ENCODE assay signal across 29 cellular contexts in genomic region chr18:13597068-13597467, GRCh38.
DNase-seq lines count a peak whose midpoint lies in the region; ATAC-seq, FAIRE-seq and TF ChIP-seq lines count a peak whose summit lies in the region.
"Had no signal": no experiment of that assay in that cellular context is flagged by ENCODE, and none has a peak within 500 bp of the region (broad histone marks: within the 10 kb centered on the region; RNA-seq: fewer than 3 reads in every experiment).

No MANE protein-coding gene starts in this region.

- H3K36me3 Mint-ChIP-seq in CD8-positive, alpha-beta T cell, result peaks cover 48% of the 10 kb centered on the region
- peaks cover 26 to 29% of the 10 kb centered on the region in 2 donors for H3K36me3 Mint-ChIP-seq in CD14-positive monocyte

- TF ChIP-seq POLR2A in HCT116 (IDR thresholded peaks at IDR 0.05; ENCODE audit: borderline replicate concordance, extremely low read depth, insufficient read depth, insufficient read length) (no peak), endothelial cell of umbilical vein (IDR thresholded peaks at IDR 0.05; ENCODE audit: low read depth, low read length) (no peak)

- no peaks in the 10 kb centered on the region for H4K20me1 ChIP-seq in HCT116 (ENCODE audit: insufficient read depth)
- H4K20me1 ChIP-seq in endothelial cell of umbilical vein (replicated peaks; ENCODE audit: control insufficient read depth, extremely low read depth, insufficient read depth, low read length), result no peaks in the 10 kb centered on the region

- TF ChIP-seq CTCF in CD8-positive, alpha-beta T cell (IDR thresholded peaks at IDR 0.05), result no peak
- no peak for TF ChIP-seq CTCF in HCT116 (IDR thresholded peaks at IDR 0.05 in 2 of 3, conservative IDR thresholded peaks at IDR 0.05 in 1 of 3; ENCODE audit: borderline replicate concordance in 1 of 3, insufficient read depth in 1 of 3, low read depth in 2 of 3, low read length in 2 of 3)
- TF ChIP-seq CTCF in endothelial cell of umbilical vein (IDR thresholded peaks at IDR 0.05; ENCODE audit: extremely low read depth in 1 of 2, insufficient read depth in 1 of 2, low read depth in 1 of 2, low read length in 2 of 2), result no peak
- no peak for TF ChIP-seq CTCF in CD14-positive monocyte (IDR thresholded peaks at IDR 0.05)

- no peak overlapping the region for H3K4me3 ChIP-seq in CD8-positive, alpha-beta T cell (ENCODE audit: low read depth, low read length)
- H3K4me3 ChIP-seq in HCT116 (replicated peaks in 1 of 2; ENCODE audit: low read depth in 1 of 2, low read length in 2 of 2) (no peak overlapping the region), endothelial cell of umbilical vein (replicated peaks in 1 of 3; ENCODE audit: insufficient read depth in 1 of 3, low read depth in 1 of 3, low read length in 3 of 3) (no peak overlapping the region)
- H3K4me3 ChIP-seq: SJSA1, thoracic aorta, uterus had no signal

- H3K79me2 ChIP-seq in HCT116 (ENCODE audit: insufficient read depth, low read length) (no peaks in the 10 kb centered on the region), endothelial cell of umbilical vein (ENCODE audit: control insufficient read depth, insufficient read depth, low read length) (no peaks in the 10 kb centered on the region)

- no peaks in the 10 kb centered on the region for H3K36me3 ChIP-seq in CD8-positive, alpha-beta T cell (ENCODE audit: insufficient read depth, low read length)
- H3K36me3 ChIP-seq in HCT116 (ENCODE audit: control insufficient read depth in 1 of 2, insufficient read depth in 2 of 2, low read length in 2 of 2) (no peaks in the 10 kb centered on the region), endothelial cell of umbilical vein (ENCODE audit: control insufficient read depth in 2 of 2, extremely low read depth in 1 of 2, insufficient read depth in 2 of 2, low read length in 2 of 2) (no peaks in the 10 kb centered on the region)
- H3K36me3 ChIP-seq: SJSA1, thoracic aorta, uterus had no signal

- POLR2A ChIA-PET in CD8-positive, alpha-beta T cell (lab: Charles Lee), result interaction anchor here (2.9 kb wide), 1 partner anchor 15 kb away, joined by 7 read pairs; no protein-coding TSS in a partner anchor
- POLR2A ChIA-PET in HCT116 (lab: Charles Lee), result no interaction called here
- POLR2A ChIA-PET in endothelial cell of umbilical vein (lab: Charles Lee), result no interaction called here

- H3K27ac ChIP-seq in CD8-positive, alpha-beta T cell (ENCODE audit: low read depth, low read length), result no peak overlapping the region
- H3K27ac ChIP-seq in HCT116 (ENCODE audit: low read depth, low read length), result no peak overlapping the region
- H3K27ac ChIP-seq in endothelial cell of umbilical vein (ENCODE audit: insufficient read depth, low read depth, low read length), result no peak overlapping the region
- H3K27ac ChIP-seq: KMS-11, SJSA1, thoracic aorta, uterus had no signal

- intact Hi-C loops in CD8-positive, alpha-beta T cell (cut with DNase I, micrococcal nuclease), result loop anchor here in 1 of 2 experiments (1.0 kb wide), 1 partner anchor 13 kb away; no protein-coding TSS in a partner anchor
- intact Hi-C loops in HCT116 (cut with micrococcal nuclease), result no loop called here
- intact Hi-C loops in endothelial cell of umbilical vein (cut with micrococcal nuclease), result no loop called here
- intact Hi-C loops in CD14-positive monocyte (cut with micrococcal nuclease), result no loop called here

- dilution Hi-C loops in endothelial cell of umbilical vein (cut with MboI; ENCODE audit: extremely low pct_ligation_motif_present, low sequenced_read_pairs), result no loop called here

- H3K9me2 ChIP-seq in HCT116 (ENCODE audit: insufficient read depth), result no peaks in the 10 kb centered on the region

- no peaks in the 10 kb centered on the region for H3K4me1 ChIP-seq in CD8-positive, alpha-beta T cell (ENCODE audit: insufficient read depth, low read length)
- H3K4me1 ChIP-seq in HCT116 (ENCODE audit: control insufficient read depth in 1 of 2, insufficient read depth in 2 of 2, low read length in 2 of 2) (no peaks in the 10 kb centered on the region), endothelial cell of umbilical vein (ENCODE audit: control insufficient read depth, extremely low read depth, insufficient read depth, low read length) (no peaks in the 10 kb centered on the region)
- H3K4me1 ChIP-seq: SJSA1, uterus had no signal

- H3K4me1 Mint-ChIP-seq in CD8-positive, alpha-beta T cell (ENCODE audit: low read depth), result peaks cover 14% of the 10 kb centered on the region
- H3K4me1 Mint-ChIP-seq in CD14-positive monocyte, result peaks cover 13% of the 10 kb centered on the region
- H3K4me1 Mint-ChIP-seq: central memory CD8-positive, alpha-beta T cell had no signal

- CTCF ChIA-PET in CD8-positive, alpha-beta T cell (lab: Charles Lee), result no interaction called here
- CTCF ChIA-PET in HCT116 (lab: Charles Lee), result no interaction called here
- CTCF ChIA-PET in endothelial cell of umbilical vein (lab: Charles Lee), result interaction anchor here (1.1 kb wide), 1 partner anchor 21 kb away, joined by 3 read pairs; no protein-coding TSS in a partner anchor

- no peak overlapping the region for H3K4me3 Mint-ChIP-seq in CD8-positive, alpha-beta T cell
- no peak overlapping the region for H3K4me3 Mint-ChIP-seq in CD14-positive monocyte
- H3K4me3 Mint-ChIP-seq: activated CD4-positive, alpha-beta T cell treated with anti-CD3 and anti-CD28 coated beads, Interleukin-2, amount 10 ng/mL, durations not matched to agents 24 days and 14 days; CD4-positive, alpha-beta memory T cell; central memory CD8-positive, alpha-beta T cell; HFFc6; natural killer cell; stimulated activated naive CD8-positive, alpha-beta T cell treated with anti-CD3 and anti-CD28 coated beads, Interleukin-15, Interleukin-2, amounts not matched to agents 100 ng/mL and 50 ng/mL, for 24 hours had no signal

- TF ChIP-seq RAD21 in HCT116 (IDR thresholded peaks at IDR 0.05; ENCODE audit: low read depth), result no peak

- H3K9me3 Mint-ChIP-seq in CD8-positive, alpha-beta T cell, result peaks cover 34% of the 10 kb centered on the region
- peaks cover 28 to 45% (median 41%) of the 10 kb centered on the region in 7 donors for H3K9me3 Mint-ChIP-seq in CD14-positive monocyte

- peaks cover 3% of the 10 kb centered on the region for H3K9me3 ChIP-seq in CD8-positive, alpha-beta T cell (ENCODE audit: low read length)
- H3K9me3 ChIP-seq in HCT116 (ENCODE audit: control insufficient read depth in 1 of 2, insufficient read depth in 1 of 2, low read depth in 1 of 2, low read length in 2 of 2) (peaks cover 8 to 20% of the 10 kb centered on the region in 2 experiments; a peak in 3 of 4 replicates), endothelial cell of umbilical vein (replicated peaks; ENCODE audit: control insufficient read depth, insufficient read depth, low read length) (peaks cover 2% of the 10 kb centered on the region)

- BruUV-seq in HCT116 (replicated peaks; lab: Mats Ljungman, UMichigan), result no TSS peak
- BruUV-seq in endothelial cell of umbilical vein (replicated peaks; lab: Mats Ljungman, UMichigan), result no TSS peak

- FAIRE-seq in endothelial cell of umbilical vein (lab: Jason Lieb, UNC), result no peak
- FAIRE-seq: endometrium, keratinocyte had no signal

- ATAC-seq in CD8-positive, alpha-beta T cell, result peak; percentile 40
- ATAC-seq in HCT116, result no peak
- no peak for ATAC-seq in activated CD4-positive, CD25-positive, alpha-beta regulatory T cell treated with anti-CD3 and anti-CD28 coated beads, Interleukin-2, amount 50 U/mL, for 24 hours
- ATAC-seq: natural killer cell had no signal

- no peaks in the 10 kb centered on the region for H3K9me1 ChIP-seq in endothelial cell of umbilical vein (replicated peaks; ENCODE audit: control insufficient read depth, extremely low read depth, insufficient read depth, low read length)

- RAD21 ChIA-PET in HCT116 (lab: Charles Lee; ENCODE audit: low non-redundant PET in 1 of 2, low total read pairs in 2 of 2, uncharacterized antibody in 2 of 2, unreplicated experiment in 2 of 2), result no interaction called here

- H2AFZ ChIP-seq in HCT116 (ENCODE audit: low read depth, low read length, poor library complexity, severe bottlenecking) (no peak overlapping the region), endothelial cell of umbilical vein (ENCODE audit: low read depth, low read length) (no peak overlapping the region)

- H3K27ac Mint-ChIP-seq in CD8-positive, alpha-beta T cell, result peak overlapping the region; percentile 49
- no peak overlapping the region for H3K27ac Mint-ChIP-seq in CD14-positive monocyte
- H3K27ac Mint-ChIP-seq: activated CD4-positive, alpha-beta T cell treated with anti-CD3 and anti-CD28 coated beads, Interleukin-2, amount 10 ng/mL, durations not matched to agents 24 days and 14 days; HFFc6; natural killer cell; stimulated activated naive CD8-positive, alpha-beta T cell treated with anti-CD3 and anti-CD28 coated beads, Interleukin-15, Interleukin-2, amounts not matched to agents 100 ng/mL and 50 ng/mL, for 24 hours had no signal

- no peaks in the 10 kb centered on the region for H3K27me3 Mint-ChIP-seq in CD8-positive, alpha-beta T cell (ENCODE audit: low read depth)
- H3K27me3 Mint-ChIP-seq in CD14-positive monocyte (ENCODE audit: low read depth in 3 of 3), result peaks cover 0 to 3% (median 3%) of the 10 kb centered on the region in 3 donors
- H3K27me3 Mint-ChIP-seq: activated CD4-positive, alpha-beta T cell treated with anti-CD3 and anti-CD28 coated beads, Interleukin-2, amount 10 ng/mL, durations not matched to agents 24 days and 14 days; CD4-positive, alpha-beta memory T cell; central memory CD8-positive, alpha-beta T cell; stimulated activated naive CD8-positive, alpha-beta T cell treated with anti-CD3 and anti-CD28 coated beads, Interleukin-15, Interleukin-2, amounts not matched to agents 100 ng/mL and 50 ng/mL, for 24 hours had no signal

- H3K27me3 ChIP-seq in CD8-positive, alpha-beta T cell (ENCODE audit: insufficient read depth, low read length), result no peaks in the 10 kb centered on the region
- H3K27me3 ChIP-seq in HCT116 (ENCODE audit: insufficient read depth, low read length) (no peaks in the 10 kb centered on the region), endothelial cell of umbilical vein (ENCODE audit: control insufficient read depth in 2 of 2, insufficient read depth in 2 of 2, low read length in 2 of 2) (no peaks in the 10 kb centered on the region)
- H3K27me3 ChIP-seq: SJSA1, uterus had no signal

- H3K4me2 ChIP-seq in HCT116 (ENCODE audit: low read length) (no peak overlapping the region), endothelial cell of umbilical vein (ENCODE audit: insufficient read depth, low read length) (no peak overlapping the region)
- H3K4me2 ChIP-seq: KMS-11 had no signal

- no peak for DNase-seq in CD8-positive, alpha-beta T cell
- no peak for DNase-seq in HCT116 (ENCODE audit: low read depth, low spot score)
- peak; percentile 34 for DNase-seq in RKO (ENCODE audit: low spot score)
- no peak for DNase-seq in endothelial cell of umbilical vein (ENCODE audit: low read depth, low spot score)
- DNase-seq in NCI-H1048 (lab: John Stamatoyannopoulos, UW), result no peak
- no peak for DNase-seq in CD14-positive monocyte (ENCODE audit: low spot score)
- DNase-seq: activated CD4-positive, alpha-beta T cell treated with anti-CD3 and anti-CD28 coated beads, Interleukin-2, amount 10 ng/mL, durations not matched to agents 24 days and 14 days; activated naive CD4-positive, alpha-beta T cell; activated T-cell treated with anti-CD3 and anti-CD28 coated beads, Interleukin-2, amount 50 U/mL, for 48 hours; CD4-positive, alpha-beta memory T cell; dermis blood vessel endothelial cell; glutamatergic neuron; HFFc6; midbrain; natural killer cell; NCI-H1092; NCI-H2029; NCI-H226; NCI-H69; RPMI8226; uterus had no signal

- no peak overlapping the region for H3K9ac ChIP-seq in HCT116 (ENCODE audit: low read length)
- no peak overlapping the region for H3K9ac ChIP-seq in endothelial cell of umbilical vein (replicated peaks; ENCODE audit: extremely low read depth, insufficient read depth, low read length)
- H3K9ac ChIP-seq: KMS-11 had no signal
